ENCODE assay signal across 28 cellular contexts in the genomic region with DNA sequence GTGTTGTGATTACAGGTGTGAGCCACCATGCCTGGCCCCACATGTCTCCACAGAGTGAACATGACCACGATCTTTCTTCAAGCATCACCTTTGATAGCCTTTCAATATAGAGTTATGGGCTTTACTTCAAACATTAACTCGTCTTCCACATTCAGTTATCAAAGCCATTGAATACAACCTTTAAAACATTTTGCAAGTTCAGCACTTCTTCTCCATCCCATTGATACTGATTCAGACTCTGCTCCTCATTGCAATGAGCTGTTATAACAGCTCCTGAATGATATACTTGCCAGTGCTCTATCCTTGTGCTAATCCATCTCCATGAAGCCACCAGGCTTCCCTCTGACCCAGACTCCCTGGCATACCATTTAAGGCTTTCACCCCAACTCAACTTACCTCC.
"Had no signal": no experiment of that assay in that cellular context is flagged by ENCODE, and none has a peak within 500 bp of the region (broad histone marks: within the 10 kb centered on the region; RNA-seq: fewer than 3 reads in every experiment).

No MANE protein-coding gene starts in this region.

- H3K27ac Mint-ChIP-seq: T-cell had no signal

- H3K4me3 ChIP-seq: PC-9, SJCRH30, SK-N-MC had no signal

- H3K27me3 ChIP-seq: SJCRH30 had no signal

- H3K4me1 ChIP-seq: SJCRH30 had no signal

- H3K36me3 Mint-ChIP-seq: T-cell had no signal

- H3K4me3 Mint-ChIP-seq: T-cell had no signal

- ATAC-seq: Panc1, Right ventricle myocardium inferior, SK-N-SH treated with all-trans-retinoic acid at 6 μM for 48 hours, T-cell had no signal

- H3K27ac ChIP-seq: PC-9, RWPE1, SJCRH30, SK-N-MC had no signal

- FAIRE-seq: RCC 7860 had no signal

- DNase-seq: MM.1S, NCI-H1092, NCI-H1105, NCI-H1417 treated with DMSO at 0.1 percent for 48 hours, NCI-H1436 treated with DMSO at 0.1 percent for 48 hours, NCI-H1694 treated with DMSO at 0.1 percent for 48 hours, NCI-H187 treated with DMSO at 0.1 percent for 48 hours, NCI-H2029, NCI-H2081, NCI-H2171 treated with DMSO at 0.1 percent for 48 hours, NCI-H446 treated with DMSO at 0.1 percent for 48 hours, NCI-H510A, NCI-H524, NCI-H526, NCI-H69, NCI-H748 treated with DMSO at 0.1 percent for 48 hours, NCI-H82, PC-9, SHP77, SIG-M5, SJCRH30, T-cell had no signal

- H3K36me3 ChIP-seq: SJCRH30 had no signal

- H3K4me2 ChIP-seq: PC-9 had no signal

- H3K9me3 ChIP-seq: SJCRH30 had no signal

- H2AFZ ChIP-seq: PC-9 had no signal

- H3K4me1 Mint-ChIP-seq: T-cell had no signal
